In the genomic region with DNA sequence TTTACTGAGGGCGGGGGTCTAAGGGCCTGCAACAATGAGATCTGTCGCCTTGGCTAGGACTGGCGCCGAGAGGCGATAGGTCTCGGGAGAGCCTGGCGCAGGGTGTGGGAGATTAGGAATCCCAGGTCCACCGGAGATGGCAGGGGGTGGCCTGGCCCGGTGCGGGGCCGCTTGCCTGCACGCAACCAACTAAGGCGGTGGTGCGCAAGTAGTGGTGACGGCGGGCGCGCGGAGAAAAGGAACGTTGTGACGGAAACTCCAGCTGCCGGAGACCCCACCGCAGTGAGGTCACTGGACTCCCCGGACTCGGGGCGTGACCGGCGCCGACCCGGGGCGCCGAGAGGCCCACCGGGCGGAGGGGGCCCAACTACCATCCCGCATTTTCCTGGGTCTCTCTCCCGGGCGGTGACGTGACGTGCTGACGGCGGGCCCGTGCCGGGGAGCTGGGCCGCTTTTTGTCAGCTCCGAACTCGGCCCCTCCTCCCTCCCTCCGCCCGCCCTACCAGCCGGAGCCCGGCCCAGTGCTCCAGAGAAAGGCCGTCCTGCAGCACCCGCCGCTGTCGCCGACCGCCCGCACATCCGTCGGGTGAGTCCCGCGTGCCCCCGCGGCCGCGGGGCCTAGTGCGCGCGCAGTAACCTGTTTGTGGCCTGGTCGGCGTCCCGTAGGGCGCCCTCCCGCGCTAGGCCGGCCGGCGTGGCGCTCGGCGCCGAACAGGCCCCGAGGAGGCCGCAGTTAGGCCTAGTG, we compare ENCODE assay signal across 10 cellular contexts. TPM values are rescaled to one million over a fixed set of nuclear protein-coding genes. Genes with fewer than 3 reads are reported as not detected.
DNase-seq lines count a peak whose midpoint lies in the region; ATAC-seq and TF ChIP-seq lines count a peak whose summit lies in the region.
"Had no signal": no experiment of that assay in that cellular context is flagged by ENCODE, and none has a peak within 500 bp of the region (broad histone marks: within the 10 kb centered on the region; RNA-seq: fewer than 3 reads in every experiment).

A gene (plus strand): TSS at position 521 of the 745 bp plus-strand sequence. CDS start 18,556 bp downstream, outside the sequence.

- ATAC-seq in HG03457 (IDR thresholded peaks at IDR 0.05; ENCODE audit: unreplicated experiment) (peak; percentile 36), foreskin keratinocyte (peak; percentile 71)
- peak; percentile 42 for ATAC-seq in activated CD4-positive, alpha-beta T cell treated with anti-CD3 and anti-CD28 coated beads for 36 hours
- ATAC-seq: left lung had no signal

- intact Hi-C loops in activated CD4-positive, alpha-beta T cell treated with anti-CD3 and anti-CD28 coated beads for 36 hours (cut with DNase I, micrococcal nuclease) = loop anchor here (1.0 to 5.0 kb wide), 6 partner anchors 22 to 94 kb away; a partner anchor contains a TSS
- intact Hi-C loops in ascending aorta (cut with DNase I) = no loop called here

- no peaks in the 10 kb centered on the region for H3K27me3 ChIP-seq in foreskin keratinocyte
- H3K27me3 ChIP-seq in ascending aorta = no peaks in the 10 kb centered on the region
- H3K27me3 ChIP-seq: left lung had no signal

- peaks cover 17% of the 10 kb centered on the region for H3K36me3 Mint-ChIP-seq in activated CD4-positive, alpha-beta T cell treated with anti-CD3 and anti-CD28 coated beads for 36 hours (ENCODE audit: low read depth)
- H3K36me3 Mint-ChIP-seq: IgD-negative memory B cell had no signal

- no peaks in the 10 kb centered on the region for H3K27me3 Mint-ChIP-seq in activated CD4-positive, alpha-beta T cell treated with anti-CD3 and anti-CD28 coated beads for 36 hours
- H3K27me3 Mint-ChIP-seq: IgD-negative memory B cell had no signal

- H3K4me1 Mint-ChIP-seq in activated CD4-positive, alpha-beta T cell treated with anti-CD3 and anti-CD28 coated beads for 36 hours = peaks cover 23% of the 10 kb centered on the region
- H3K4me1 Mint-ChIP-seq: IgD-negative memory B cell had no signal

- peak within 1 kb of the TSS; percentile 97 for H3K27ac Mint-ChIP-seq in activated CD4-positive, alpha-beta T cell treated with anti-CD3 and anti-CD28 coated beads for 36 hours
- H3K27ac Mint-ChIP-seq: IgD-negative memory B cell had no signal

- POLR2A ChIA-PET in activated CD4-positive, alpha-beta T cell treated with anti-CD3 and anti-CD28 coated beads for 36 hours (lab: Charles Lee) = no interaction called here

- H3K9me3 Mint-ChIP-seq in activated CD4-positive, alpha-beta T cell treated with anti-CD3 and anti-CD28 coated beads for 36 hours (ENCODE audit: low read depth) = no peaks in the 10 kb centered on the region
- H3K9me3 Mint-ChIP-seq: IgD-negative memory B cell had no signal

- CTCF ChIA-PET in activated CD4-positive, alpha-beta T cell treated with anti-CD3 and anti-CD28 coated beads for 36 hours (lab: Charles Lee) = no interaction called here

- no peaks in the 10 kb centered on the region for H3K9me3 ChIP-seq in ascending aorta
- H3K9me3 ChIP-seq: left lung had no signal

- peak within 1 kb of the TSS; percentile 86 for H3K4me3 Mint-ChIP-seq in activated CD4-positive, alpha-beta T cell treated with anti-CD3 and anti-CD28 coated beads for 36 hours
- H3K4me3 Mint-ChIP-seq: IgD-negative memory B cell had no signal

- peaks cover 16% of the 10 kb centered on the region for H3K4me1 ChIP-seq in foreskin keratinocyte
- no peaks in the 10 kb centered on the region for H3K4me1 ChIP-seq in ascending aorta

- H3K27ac ChIP-seq in foreskin keratinocyte (peak within 1 kb of the TSS; percentile 95), ascending aorta (no peak within 1 kb of the TSS)

- H3K36me3 ChIP-seq in ascending aorta = no peaks in the 10 kb centered on the region
- H3K36me3 ChIP-seq: left lung had no signal

- DNase-seq in GM12864 (ENCODE audit: low read depth) (no peak), foreskin keratinocyte (peak in 1 of 2 donors; percentile 59), NCI-H187 (lab: John Stamatoyannopoulos, UW) (no peak), ascending aorta (ENCODE audit: low spot score in 2 of 2) (no peak), NCI-H1417 (lab: John Stamatoyannopoulos, UW) (no peak)
- peak; percentile 77 for DNase-seq in activated CD4-positive, alpha-beta T cell treated with anti-CD3 and anti-CD28 coated beads for 36 hours
- peak; percentile 72 for DNase-seq in stimulated activated CD4-positive, alpha-beta T cell treated with anti-CD3 and anti-CD28 coated beads, Interleukin-15, amount 100 ng/mL, for 24 hours

- TF ChIP-seq CTCF in GM12864 (IDR thresholded peaks at IDR 0.05; ENCODE audit: low read depth, low read length, missing control alignments) (no peak), foreskin keratinocyte (conservative IDR thresholded peaks at IDR 0.05) (no peak), ascending aorta (IDR thresholded peaks at IDR 0.05) (no peak)

- H3K4me3 ChIP-seq in GM12864 (ENCODE audit: low read depth, low read length) = peak within 1 kb of the TSS; percentile 83
- no peak within 1 kb of the TSS for H3K4me3 ChIP-seq in ascending aorta

RNA-seq across cellular contexts. Expression of the gene that starts here (rescaled TPM):
- 10 to 100 TPM; 12.4 to 16.6 TPM for total RNA-seq in activated CD4-positive, alpha-beta T cell treated with anti-CD3 and anti-CD28 coated beads for 36 hours
- total RNA-seq in foreskin keratinocyte (8.1 and 8.5 TPM in 2 replicates), ascending aorta (not detected)
- polyA plus RNA-seq in foreskin keratinocyte = 1.1 and 1.3 TPM in 2 replicates
- polyA plus RNA-seq: IgD-negative memory B cell had no signal

Comparison
In these comparisons a context has a peak if more than half of its experiments do, and no peak if none do; other contexts are left out.
1. DNase-seq: peak in activated CD4-positive, alpha-beta T cell treated with anti-CD3 and anti-CD28 coated beads for 36 hours (single experiment) and stimulated activated CD4-positive, alpha-beta T cell treated with anti-CD3 and anti-CD28 coated beads, Interleukin-15, amount 100 ng/mL, for 24 hours (single experiment); none in GM12864 (single experiment), NCI-H187 (0 of 2), ascending aorta (0 of 2) and NCI-H1417 (0 of 3).
2. Peak in every context shown above with its lines, with median percentiles within 50 percentile points of each other: ATAC-seq.